Comparison of ENCODE assay signal across 27 cellular contexts in genomic region chr13:105785436-105785835, GRCh38.
"Had no signal": no experiment of that assay in that cellular context is flagged by ENCODE, and none has a peak within 500 bp of the region (broad histone marks: within the 10 kb centered on the region; RNA-seq: fewer than 3 reads in every experiment).

No MANE protein-coding gene starts in this region.

- DNase-seq: colonic mucosa; cortex of kidney; dermis blood vessel endothelial cell; dorsolateral prefrontal cortex; effector CD4-positive, alpha-beta T cell; effector CD8-positive, alpha-beta T cell; effector memory CD4-positive, alpha-beta T cell; effector memory CD8-positive, alpha-beta T cell; endodermal cell; erythroblast; esophagus squamous epithelium; foreskin fibroblast; foreskin keratinocyte; foreskin melanocyte; gastrocnemius medialis; glutamatergic neuron; head of caudate nucleus; heart left ventricle had no signal

- H3K36me3 ChIP-seq: colonic mucosa, esophagus muscularis mucosa, esophagus squamous epithelium, gastrocnemius medialis, gastroesophageal sphincter, heart left ventricle had no signal

- H3K4me3 ChIP-seq: colonic mucosa, coronary artery, dorsolateral prefrontal cortex, esophagus muscularis mucosa, esophagus squamous epithelium, gastrocnemius medialis, gastroesophageal sphincter, heart left ventricle had no signal

- ATAC-seq: effector memory CD8-positive, alpha-beta T cell; esophagus mucosa; foreskin keratinocyte; gastrocnemius medialis; gastroesophageal sphincter; heart left ventricle had no signal

- H3K27me3 ChIP-seq: colonic mucosa, dorsolateral prefrontal cortex, esophagus muscularis mucosa, esophagus squamous epithelium, foreskin keratinocyte, gastrocnemius medialis, gastroesophageal sphincter, heart left ventricle had no signal

- H3K27ac ChIP-seq: colonic mucosa, coronary artery, dorsolateral prefrontal cortex, epithelial cell of prostate, esophagus muscularis mucosa, esophagus squamous epithelium, foreskin keratinocyte, gastrocnemius medialis, gastroesophageal sphincter, heart left ventricle had no signal

- FAIRE-seq: colon, endometrium, endothelial cell of umbilical vein, frontal cortex had no signal

- H3K9me3 ChIP-seq: colonic mucosa, esophagus muscularis mucosa, esophagus squamous epithelium, gastrocnemius medialis, gastroesophageal sphincter had no signal

- H3K4me1 ChIP-seq: colonic mucosa, esophagus muscularis mucosa, foreskin keratinocyte, gastrocnemius medialis, gastroesophageal sphincter had no signal
